ENCODE assay signal across 9 cellular contexts in genomic region chr14:68762944-68763831, GRCh38. TPM values are rescaled to one million over a fixed set of nuclear protein-coding genes. Genes with fewer than 3 reads are reported as not detected.
DNase-seq lines count a peak whose midpoint lies in the region; ATAC-seq, FAIRE-seq and TF ChIP-seq lines count a peak whose summit lies in the region.
"Had no signal": no experiment of that assay in that cellular context is flagged by ENCODE, and none has a peak within 500 bp of the region (broad histone marks: within the 10 kb centered on the region; RNA-seq: fewer than 3 reads in every experiment).

No MANE protein-coding gene starts in this region.

- peaks cover 9 to 19% of the 10 kb centered on the region in 2 donors for H3K4me1 ChIP-seq in lung (ENCODE audit: control insufficient read depth in 2 of 2, insufficient read depth in 2 of 2, low read length in 2 of 2)

- no peaks in the 10 kb centered on the region for H3K9me3 ChIP-seq in lung (ENCODE audit: control insufficient read depth in 2 of 2, insufficient read depth in 1 of 2, low read length in 1 of 2)

- H3K27me3 ChIP-seq in lung (ENCODE audit: control insufficient read depth, insufficient read depth) = no peaks in the 10 kb centered on the region

- no peak for TF ChIP-seq CTCF in coronary artery (IDR thresholded peaks at IDR 0.05)
- no peak for TF ChIP-seq CTCF in lung (IDR thresholded peaks at IDR 0.05; ENCODE audit: control extremely low read depth, extremely low read depth)
- no peak for TF ChIP-seq CTCF in GM20000 (IDR thresholded peaks at IDR 0.05; ENCODE audit: extremely low read depth, missing control alignments)

- H3K27ac ChIP-seq in coronary artery = peak overlapping the region; percentile 48 to 70
- peak overlapping the region; percentile 2 to 65 for H3K27ac ChIP-seq in lung (ENCODE audit: low read depth in 1 of 2, low read length in 1 of 2)
- H3K27ac ChIP-seq: 22Rv1 had no signal

- FAIRE-seq in urothelium cell line (lab: Jason Lieb, UNC) = no peak

- no peak overlapping the region for H3K4me3 ChIP-seq in coronary artery
- H3K4me3 ChIP-seq in lung = no peak overlapping the region

- DNase-seq in NCI-H1417 (lab: John Stamatoyannopoulos, UW) = peak in 2 of 3 experiments; percentile 11 to 25
- no peak for DNase-seq in NCI-H1417 treated with DMSO at 0.1 percent for 48 hours (lab: John Stamatoyannopoulos, UW)
- DNase-seq in coronary artery (ENCODE audit: low spot score) = no peak
- peak; percentile 52 for DNase-seq in lung (ENCODE audit: low spot score)
- peak; percentile 44 for DNase-seq in urothelium cell line (ENCODE audit: low spot score)
- DNase-seq in D341Med (ENCODE audit: low spot score) = no peak
- DNase-seq in GM20000 (ENCODE audit: low spot score) = no peak

- no peaks in the 10 kb centered on the region for H3K36me3 ChIP-seq in lung (ENCODE audit: control insufficient read depth in 2 of 2, insufficient read depth in 2 of 2, low read length in 2 of 2)

- peak; percentile 70 for ATAC-seq in lung (ENCODE audit: insufficient read depth, low FRiP score)
- no peak for ATAC-seq in HG03280 (IDR thresholded peaks at IDR 0.05; ENCODE audit: unreplicated experiment)

- WGBS in lung, 2 donors = 39 to 52% methylated on average over 11 of the region's 11 CpGs

RNA-seq across cellular contexts. Expression of gene ZFP36L1, which starts 29.7 kb away (rescaled TPM):
- 100 to 1,000 TPM; 245 to 289 TPM for total RNA-seq in lung
- polyA plus RNA-seq in lung = 100 to 1,000 TPM in 1 of 2 donors, 10 to 100 TPM in 1; 63.7 to 364 TPM

Comparison
In these comparisons a context has a peak if more than half of its experiments do, and no peak if none do; other contexts are left out.
1. DNase-seq: peak in NCI-H1417 (2 of 3), lung (single experiment) and urothelium cell line (single experiment); none in NCI-H1417 treated with DMSO at 0.1 percent for 48 hours (single experiment), coronary artery (single experiment), D341Med (single experiment) and GM20000 (single experiment).